ENCODE assay signal across 10 cellular contexts in the genomic region with DNA sequence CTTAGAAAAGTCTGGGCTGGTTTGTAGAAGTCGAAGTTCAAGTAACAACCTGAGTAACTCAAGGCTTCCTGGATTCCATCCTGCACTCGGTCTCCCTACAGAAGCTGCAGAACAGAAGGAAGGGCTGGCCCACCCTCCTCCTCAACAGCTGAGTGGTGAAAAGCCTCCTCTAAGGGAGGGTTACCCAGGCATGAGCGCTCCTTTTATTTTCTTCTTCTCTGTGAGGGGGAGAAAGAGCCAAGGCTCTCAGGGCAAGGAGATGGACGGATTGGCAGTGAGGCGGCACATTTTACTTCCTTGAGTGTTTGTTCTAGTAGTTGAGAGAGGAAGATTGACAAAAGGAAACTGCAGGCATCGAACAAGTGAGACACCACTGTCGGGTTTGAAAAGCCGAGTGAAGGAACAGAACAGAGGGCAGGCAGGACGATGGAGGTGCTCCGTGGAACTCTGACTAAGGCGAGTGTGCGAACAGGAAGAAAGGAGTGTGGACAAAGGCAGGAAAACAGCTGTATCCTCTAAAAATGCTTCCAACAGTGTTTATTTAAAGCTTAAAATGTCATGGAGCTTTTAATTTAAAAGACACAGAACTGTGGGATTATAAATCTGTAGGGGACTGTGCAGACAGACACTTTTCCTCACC. TPM values are rescaled to one million over a fixed set of nuclear protein-coding genes. Genes with fewer than 3 reads are reported as not detected.
DNase-seq lines count a peak whose midpoint lies in the region; ATAC-seq and TF ChIP-seq lines count a peak whose summit lies in the region.
"Had no signal": no experiment of that assay in that cellular context is flagged by ENCODE, and none has a peak within 500 bp of the region (broad histone marks: within the 10 kb centered on the region; RNA-seq: fewer than 3 reads in every experiment).

No MANE protein-coding gene starts in this region.

- H3K9me3 ChIP-seq in left lung: no peaks in the 10 kb centered on the region
- H3K9me3 ChIP-seq in thoracic aorta: no peaks in the 10 kb centered on the region
- H3K9me3 ChIP-seq: ovary had no signal

- H3K27ac ChIP-seq in left lung (peak overlapping the region; percentile 28 to 30), thoracic aorta (no peak overlapping the region)
- H3K27ac ChIP-seq: ovary had no signal

- peaks cover 20% of the 10 kb centered on the region for H3K4me1 Mint-ChIP-seq in activated CD4-positive, alpha-beta T cell treated with anti-CD3 and anti-CD28 coated beads for 36 hours
- H3K4me1 Mint-ChIP-seq in activated naive CD8-positive, alpha-beta T cell treated with anti-CD3 and anti-CD28 coated beads, Interleukin-2, amount 10 ng/mL, durations not matched to agents 7 days and 5 days: peaks cover 19% of the 10 kb centered on the region
- H3K4me1 Mint-ChIP-seq in effector memory CD8-positive, alpha-beta T cell (ENCODE audit: low read depth in 2 of 2): peaks cover 11 to 12% of the 10 kb centered on the region in 2 donors

- peak overlapping the region; percentile 68 for H3K27ac Mint-ChIP-seq in activated CD4-positive, alpha-beta T cell treated with anti-CD3 and anti-CD28 coated beads for 36 hours
- H3K27ac Mint-ChIP-seq in activated naive CD8-positive, alpha-beta T cell treated with anti-CD3 and anti-CD28 coated beads, Interleukin-2, amount 10 ng/mL, durations not matched to agents 7 days and 5 days: peak overlapping the region; percentile 77
- no peak overlapping the region for H3K27ac Mint-ChIP-seq in effector memory CD8-positive, alpha-beta T cell

- H3K36me3 Mint-ChIP-seq in activated CD4-positive, alpha-beta T cell treated with anti-CD3 and anti-CD28 coated beads for 36 hours (ENCODE audit: low read depth): peaks cover 4% of the 10 kb centered on the region
- peaks cover 13% of the 10 kb centered on the region for H3K36me3 Mint-ChIP-seq in activated naive CD8-positive, alpha-beta T cell treated with anti-CD3 and anti-CD28 coated beads, Interleukin-2, amount 10 ng/mL, durations not matched to agents 7 days and 5 days
- H3K36me3 Mint-ChIP-seq in effector memory CD8-positive, alpha-beta T cell (ENCODE audit: insufficient read depth): peaks cover 3% of the 10 kb centered on the region

- CTCF ChIA-PET in activated CD4-positive, alpha-beta T cell treated with anti-CD3 and anti-CD28 coated beads for 36 hours (lab: Charles Lee): no interaction called here

- DNase-seq in activated CD4-positive, alpha-beta T cell treated with anti-CD3 and anti-CD28 coated beads for 36 hours: no peak
- no peak for DNase-seq in activated CD4-positive, alpha-beta T cell treated with anti-CD3 and anti-CD28 coated beads, Interleukin-2, amount 50 U/mL, for 48 hours
- no peak for DNase-seq in activated naive CD8-positive, alpha-beta T cell treated with anti-CD3 and anti-CD28 coated beads, Interleukin-2, amount 10 ng/mL, durations not matched to agents 7 days and 5 days
- DNase-seq in left lung: no peak
- DNase-seq in thoracic aorta (ENCODE audit: low spot score): no peak
- no peak for DNase-seq in AG20443 (ENCODE audit: low spot score)
- no peak for DNase-seq in effector memory CD8-positive, alpha-beta T cell
- DNase-seq: NCI-H2171, ovary had no signal

- no peaks in the 10 kb centered on the region for H3K27me3 Mint-ChIP-seq in activated CD4-positive, alpha-beta T cell treated with anti-CD3 and anti-CD28 coated beads for 36 hours
- H3K27me3 Mint-ChIP-seq in activated naive CD8-positive, alpha-beta T cell treated with anti-CD3 and anti-CD28 coated beads, Interleukin-2, amount 10 ng/mL, durations not matched to agents 7 days and 5 days: no peaks in the 10 kb centered on the region
- no peaks in the 10 kb centered on the region for H3K27me3 Mint-ChIP-seq in effector memory CD8-positive, alpha-beta T cell

- no peaks in the 10 kb centered on the region for H3K9me3 Mint-ChIP-seq in activated CD4-positive, alpha-beta T cell treated with anti-CD3 and anti-CD28 coated beads for 36 hours (ENCODE audit: low read depth)
- no peaks in the 10 kb centered on the region for H3K9me3 Mint-ChIP-seq in activated naive CD8-positive, alpha-beta T cell treated with anti-CD3 and anti-CD28 coated beads, Interleukin-2, amount 10 ng/mL, durations not matched to agents 7 days and 5 days
- no peaks in the 10 kb centered on the region for H3K9me3 Mint-ChIP-seq in effector memory CD8-positive, alpha-beta T cell

- no peaks in the 10 kb centered on the region for H3K36me3 ChIP-seq in left lung
- H3K36me3 ChIP-seq in thoracic aorta: no peaks in the 10 kb centered on the region
- H3K36me3 ChIP-seq: ovary had no signal

- intact Hi-C loops in activated CD4-positive, alpha-beta T cell treated with anti-CD3 and anti-CD28 coated beads for 36 hours (cut with DNase I, micrococcal nuclease): no loop called here
- intact Hi-C loops in left lung (cut with DNase I): no loop called here

- no peak overlapping the region for H3K4me3 Mint-ChIP-seq in activated CD4-positive, alpha-beta T cell treated with anti-CD3 and anti-CD28 coated beads for 36 hours
- peak overlapping the region; percentile 76 for H3K4me3 Mint-ChIP-seq in activated naive CD8-positive, alpha-beta T cell treated with anti-CD3 and anti-CD28 coated beads, Interleukin-2, amount 10 ng/mL, durations not matched to agents 7 days and 5 days
- no peak overlapping the region for H3K4me3 Mint-ChIP-seq in effector memory CD8-positive, alpha-beta T cell

- H3K27me3 ChIP-seq in left lung (no peaks in the 10 kb centered on the region), thoracic aorta (replicated peaks; ENCODE audit: insufficient read depth) (no peaks in the 10 kb centered on the region)
- H3K27me3 ChIP-seq: ovary had no signal

- no peak overlapping the region for H3K4me3 ChIP-seq in left lung
- H3K4me3 ChIP-seq in thoracic aorta: peak overlapping the region; percentile 24
- H3K4me3 ChIP-seq: ovary had no signal

- no peak for ATAC-seq in activated CD4-positive, alpha-beta T cell treated with anti-CD3 and anti-CD28 coated beads for 36 hours
- ATAC-seq in activated naive CD8-positive, alpha-beta T cell treated with anti-CD3 and anti-CD28 coated beads, Interleukin-2, amount 10 ng/mL, durations not matched to agents 7 days and 5 days (ENCODE audit: low read depth): no peak
- ATAC-seq in left lung (peak; percentile 85), thoracic aorta (ENCODE audit: insufficient number of reproducible peaks, low FRiP score, low read depth) (no peak), HG02763 (IDR thresholded peaks at IDR 0.05; ENCODE audit: unreplicated experiment) (no peak)
- no peak for ATAC-seq in effector memory CD8-positive, alpha-beta T cell (replicated peaks)

- POLR2A ChIA-PET in activated CD4-positive, alpha-beta T cell treated with anti-CD3 and anti-CD28 coated beads for 36 hours (lab: Charles Lee): no interaction called here
- POLR2A ChIA-PET in activated naive CD8-positive, alpha-beta T cell treated with anti-CD3 and anti-CD28 coated beads, Interleukin-2, amount 10 ng/mL, durations not matched to agents 7 days and 5 days (lab: Charles Lee): no interaction called here

- peaks cover 15% of the 10 kb centered on the region in 2 donors for H3K4me1 ChIP-seq in left lung
- no peaks in the 10 kb centered on the region for H3K4me1 ChIP-seq in thoracic aorta (ENCODE audit: control insufficient read depth in 1 of 2, low read depth in 2 of 2)

- no peak for TF ChIP-seq CTCF in left lung (IDR thresholded peaks at IDR 0.05)
- no peak for TF ChIP-seq CTCF in thoracic aorta (IDR thresholded peaks at IDR 0.05)

RNA-seq across cellular contexts. Expression of gene STS, which starts 38.4 kb away (rescaled TPM):
- total RNA-seq in activated CD4-positive, alpha-beta T cell treated with anti-CD3 and anti-CD28 coated beads for 36 hours: under 1 TPM; 0.50 to 0.70 TPM
- total RNA-seq in activated naive CD8-positive, alpha-beta T cell treated with anti-CD3 and anti-CD28 coated beads, Interleukin-2, amount 10 ng/mL, durations not matched to agents 7 days and 5 days: 1 to 10 TPM; 1.1 to 1.4 TPM
- total RNA-seq in left lung (10 to 100 TPM; 13.7 to 33.8 TPM), thoracic aorta (1 to 10 TPM; 7.8 to 8.5 TPM)

RNA-seq across cellular contexts. Expression of gene PUDP, which starts 38.8 kb away (rescaled TPM):
- total RNA-seq in activated CD4-positive, alpha-beta T cell treated with anti-CD3 and anti-CD28 coated beads for 36 hours: 10 to 100 TPM; 15.3 to 18.1 TPM
- 10 to 100 TPM; 13.3 to 14.6 TPM for total RNA-seq in activated naive CD8-positive, alpha-beta T cell treated with anti-CD3 and anti-CD28 coated beads, Interleukin-2, amount 10 ng/mL, durations not matched to agents 7 days and 5 days
- total RNA-seq in left lung (10 to 100 TPM; 13.8 to 26.1 TPM), thoracic aorta (10 to 100 TPM in 1 of 2 donors, 1 to 10 TPM in 1; 3.4 to 12.7 TPM)

Comparison
In these comparisons a context has a peak if more than half of its experiments do, and no peak if none do; other contexts are left out.
1. H3K27ac Mint-ChIP-seq: peak in activated CD4-positive, alpha-beta T cell treated with anti-CD3 and anti-CD28 coated beads for 36 hours (single experiment) and activated naive CD8-positive, alpha-beta T cell treated with anti-CD3 and anti-CD28 coated beads, Interleukin-2, amount 10 ng/mL, durations not matched to agents 7 days and 5 days (single experiment); none in effector memory CD8-positive, alpha-beta T cell (0 of 2).
2. H3K27ac ChIP-seq: peak in left lung (2 of 2); none in thoracic aorta (0 of 2).